Comparison of ENCODE assay signal across 18 cellular contexts in the genomic region with DNA sequence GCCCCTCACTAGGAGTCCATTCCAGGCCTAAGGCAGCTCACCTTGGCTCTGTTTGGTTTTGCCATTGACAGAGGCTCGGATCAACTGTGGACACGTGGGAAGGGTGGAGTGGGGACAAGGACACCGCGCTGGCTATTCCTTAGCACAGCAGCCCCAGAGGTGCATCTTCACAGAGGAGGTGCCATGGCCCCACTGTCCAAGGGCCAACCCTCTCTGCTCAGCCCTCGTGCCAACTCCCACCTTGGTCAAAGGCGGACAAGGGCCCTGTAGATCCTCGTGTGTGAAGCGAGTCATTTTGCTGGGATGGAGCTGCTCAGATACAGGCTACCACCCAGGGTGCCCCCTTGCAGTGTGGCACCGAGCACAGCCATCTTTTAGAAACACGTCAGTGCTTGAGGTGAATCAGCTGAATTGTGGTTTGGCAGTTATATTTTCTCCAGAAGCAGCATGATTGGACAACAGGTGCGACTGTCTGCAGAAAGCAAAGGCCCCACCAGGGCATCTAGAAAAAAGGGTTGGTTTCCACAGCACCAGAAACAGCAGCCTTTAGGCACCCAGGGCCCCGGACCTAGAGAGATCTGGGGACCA.
"Had no signal": no experiment of that assay in that cellular context is flagged by ENCODE, and none has a peak within 500 bp of the region (broad histone marks: within the 10 kb centered on the region; RNA-seq: fewer than 3 reads in every experiment).

No MANE protein-coding gene starts in this region.

- H3K4me3 ChIP-seq: lung, psoas muscle, thoracic aorta had no signal

- H3K4me1 ChIP-seq: psoas muscle had no signal

- DNase-seq: activated CD4-positive, alpha-beta T cell treated with anti-CD3 and anti-CD28 coated beads for 48 hours; activated CD8-positive, alpha-beta memory T cell treated with anti-CD3 and anti-CD28 coated beads for 24 hours; activated naive CD4-positive, alpha-beta T cell treated with anti-CD3 and anti-CD28 coated beads for 36 hours; erythroblast; hippocampal formation; left cardiac atrium; natural killer cell; psoas muscle; stimulated activated CD4-positive, alpha-beta T cell treated with anti-CD3 and anti-CD28 coated beads, Interleukin-12 subunit alpha, Interleukin-12 subunit beta, amount 100 ng/mL, for 4 hours; stimulated activated naive CD8-positive, alpha-beta T cell treated with anti-CD3 and anti-CD28 coated beads, Interleukin-15, amount 100 ng/mL, for 72 hours had no signal

- H3K4me3 Mint-ChIP-seq: activated naive CD4-positive, alpha-beta T cell treated with anti-CD3 and anti-CD28 coated beads for 36 hours; activated T-helper 17 cell treated with anti-CD3 and anti-CD28 coated beads, Interleukin-2, amount 50 U/mL, for 72 hours; brain; dendritic cell treated with granulocyte-macrophage colony-stimulating factor and Interleukin-4, amounts not matched to agents 40 ng/mL and 50 ng/mL, for 4 days; natural killer cell; stimulated activated naive CD8-positive, alpha-beta T cell treated with anti-CD3 and anti-CD28 coated beads, Interleukin-15, amount 100 ng/mL, for 72 hours; T-helper 1 cell treated with Interleukin-12 subunit alpha and Interleukin-12 subunit beta and Interleukin-4 antibody, amounts not matched to agents 30 μg/mL and 1 μg/mL, for 36 hours; WTC11 had no signal

- H3K36me3 Mint-ChIP-seq: brain, natural killer cell, WTC11 had no signal

- H3K4me1 Mint-ChIP-seq: activated T-helper 17 cell treated with anti-CD3 and anti-CD28 coated beads, Interleukin-2, amount 50 U/mL, for 72 hours; brain; natural killer cell; stimulated activated naive CD8-positive, alpha-beta T cell treated with anti-CD3 and anti-CD28 coated beads, Interleukin-15, amount 100 ng/mL, for 72 hours; WTC11 had no signal

- H3K9me3 ChIP-seq: psoas muscle, thoracic aorta had no signal

- ATAC-seq: activated T-helper 17 cell treated with anti-CD3 and anti-CD28 coated beads, Interleukin-2, amount 50 U/mL, for 72 hours; natural killer cell; psoas muscle; sciatic nerve; stimulated activated naive CD8-positive, alpha-beta T cell treated with anti-CD3 and anti-CD28 coated beads, Interleukin-15, amount 100 ng/mL, for 72 hours; WTC11 had no signal

- H3K36me3 ChIP-seq: thoracic aorta had no signal

- H3K27ac ChIP-seq: psoas muscle, thoracic aorta had no signal

- H3K27ac Mint-ChIP-seq: activated naive CD4-positive, alpha-beta T cell treated with anti-CD3 and anti-CD28 coated beads for 36 hours; activated T-helper 17 cell treated with anti-CD3 and anti-CD28 coated beads, Interleukin-2, amount 50 U/mL, for 72 hours; dendritic cell treated with granulocyte-macrophage colony-stimulating factor and Interleukin-4, amounts not matched to agents 40 ng/mL and 50 ng/mL, for 4 days; natural killer cell; stimulated activated naive CD8-positive, alpha-beta T cell treated with anti-CD3 and anti-CD28 coated beads, Interleukin-15, amount 100 ng/mL, for 72 hours; T-helper 1 cell treated with Interleukin-12 subunit alpha and Interleukin-12 subunit beta and Interleukin-4 antibody, amounts not matched to agents 30 μg/mL and 1 μg/mL, for 36 hours; WTC11 had no signal

- H3K9me3 Mint-ChIP-seq: activated naive CD4-positive, alpha-beta T cell treated with anti-CD3 and anti-CD28 coated beads for 36 hours; activated T-helper 17 cell treated with anti-CD3 and anti-CD28 coated beads, Interleukin-2, amount 50 U/mL, for 72 hours; brain; dendritic cell treated with granulocyte-macrophage colony-stimulating factor and Interleukin-4, amounts not matched to agents 40 ng/mL and 50 ng/mL, for 4 days; natural killer cell; stimulated activated naive CD8-positive, alpha-beta T cell treated with anti-CD3 and anti-CD28 coated beads, Interleukin-15, amount 100 ng/mL, for 72 hours; T-helper 1 cell treated with Interleukin-12 subunit alpha and Interleukin-12 subunit beta and Interleukin-4 antibody, amounts not matched to agents 30 μg/mL and 1 μg/mL, for 36 hours; WTC11 had no signal
